15 cellular contexts compared by ENCODE assay signal in genomic region chr7:64555046-64555445, GRCh38.
"Had no signal": no experiment of that assay in that cellular context is flagged by ENCODE, and none has a peak within 500 bp of the region (broad histone marks: within the 10 kb centered on the region; RNA-seq: fewer than 3 reads in every experiment).

No MANE protein-coding gene starts in this region.

- H3K4me3 ChIP-seq: cardiac muscle cell, left lung, ovary, prostate gland, transverse colon had no signal

- H3K9me3 ChIP-seq: ovary, prostate gland had no signal

- DNase-seq: activated CD4-positive, alpha-beta T cell treated with anti-CD3 and anti-CD28 coated beads for 1 hour; activated CD4-positive, alpha-beta T cell treated with anti-CD3 and anti-CD28 coated beads, Interleukin-2, amount 50 U/mL, for 1 hour; activated CD8-positive, alpha-beta T cell treated with anti-CD3 and anti-CD28 coated beads, Interleukin-2, amount 10 ng/mL, durations not matched to agents 7 days and 5 days; activated gamma-delta T cell treated with Interleukin-2 at 50 U/mL for 16 hours; activated T-cell treated with anti-CD3 and anti-CD28 coated beads, Interleukin-2, amount 50 U/mL, for 1 hour; effector CD8-positive, alpha-beta T cell; left lung; natural killer cell; ovary; stimulated activated CD4-positive, alpha-beta T cell treated with anti-CD3 and anti-CD28 coated beads, Interleukin-1b, Interleukin-23, amount 100 ng/mL, for 48 hours; stimulated activated naive CD8-positive, alpha-beta T cell treated with anti-CD3 and anti-CD28 coated beads, Interleukin-15, amount 100 ng/mL, for 72 hours; T-helper 1 cell; transverse colon had no signal

- H3K27ac ChIP-seq: cardiac muscle cell, left lung, ovary, prostate gland, transverse colon had no signal

- H3K4me1 ChIP-seq: prostate gland had no signal

- H3K27me3 ChIP-seq: cardiac muscle cell, left lung, ovary, transverse colon had no signal

- H3K36me3 ChIP-seq: cardiac muscle cell, ovary, prostate gland, transverse colon had no signal
